Comparison of ENCODE assay signal across 2 cellular contexts in the genomic region with DNA sequence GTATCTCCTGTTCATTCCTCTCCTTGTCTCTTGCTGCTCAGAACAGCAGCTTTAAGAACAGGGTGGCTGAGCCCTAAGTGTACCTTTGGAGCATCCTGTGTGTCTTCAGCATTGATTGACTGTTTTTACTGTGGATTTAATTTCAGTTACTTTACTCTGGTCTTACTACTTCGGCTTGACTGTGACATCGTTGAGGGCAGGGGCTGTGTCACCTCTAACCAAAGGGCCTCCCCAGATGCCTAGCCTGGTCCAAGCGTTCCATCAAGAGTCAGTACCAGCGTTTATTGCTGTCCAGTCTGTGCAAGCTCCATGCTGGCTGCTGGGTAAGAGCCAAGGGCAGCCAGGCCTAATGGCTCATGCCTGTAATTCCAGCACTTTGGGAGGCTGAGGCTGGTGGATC.
TF ChIP-seq lines count a peak whose summit lies in the region.

No MANE protein-coding gene starts in this region.

TF ChIP-seq in WTC11, 78 proteins besides CTCF, POLR2A, EP300 and RAD21:
- no peak for TF ChIP-seq TCF7 (CRISPR knock-in tag; IDR thresholded peaks at IDR 0.05; ENCODE audit: low read depth)
- TF ChIP-seq, protein P1, sequence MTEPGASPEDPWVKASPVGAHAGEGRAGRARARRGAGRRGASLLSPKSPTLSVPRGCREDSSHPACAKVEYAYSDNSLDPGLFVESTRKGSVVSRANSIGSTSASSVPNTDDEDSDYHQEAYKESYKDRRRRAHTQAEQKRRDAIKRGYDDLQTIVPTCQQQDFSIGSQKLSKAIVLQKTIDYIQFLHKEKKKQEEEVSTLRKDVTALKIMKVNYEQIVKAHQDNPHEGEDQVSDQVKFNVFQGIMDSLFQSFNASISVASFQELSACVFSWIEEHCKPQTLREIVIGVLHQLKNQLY (CRISPR knock-in tag; IDR thresholded peaks at IDR 0.05): no peak
- TF ChIP-seq SMAD3 (CRISPR knock-in tag; IDR thresholded peaks at IDR 0.05; ENCODE audit: borderline replicate concordance): no peak
- no peak for TF ChIP-seq NR1H2 (CRISPR knock-in tag; IDR thresholded peaks at IDR 0.05)
- TF ChIP-seq GTF2I (CRISPR knock-in tag; conservative IDR thresholded peaks at IDR 0.05): no peak
- no peak for TF ChIP-seq ZNF263 (CRISPR knock-in tag; IDR thresholded peaks at IDR 0.05; ENCODE audit: low read depth)
- TF ChIP-seq GABPB1 (CRISPR knock-in tag; IDR thresholded peaks at IDR 0.05): no peak
- TF ChIP-seq NR3C1 (CRISPR knock-in tag; conservative IDR thresholded peaks at IDR 0.05; ENCODE audit: low read depth): no peak
- TF ChIP-seq SMAD4 (CRISPR knock-in tag; IDR thresholded peaks at IDR 0.05): no peak
- no peak for TF ChIP-seq MXD4 (CRISPR knock-in tag; IDR thresholded peaks at IDR 0.05; ENCODE audit: borderline replicate concordance)
- TF ChIP-seq, protein P2, sequence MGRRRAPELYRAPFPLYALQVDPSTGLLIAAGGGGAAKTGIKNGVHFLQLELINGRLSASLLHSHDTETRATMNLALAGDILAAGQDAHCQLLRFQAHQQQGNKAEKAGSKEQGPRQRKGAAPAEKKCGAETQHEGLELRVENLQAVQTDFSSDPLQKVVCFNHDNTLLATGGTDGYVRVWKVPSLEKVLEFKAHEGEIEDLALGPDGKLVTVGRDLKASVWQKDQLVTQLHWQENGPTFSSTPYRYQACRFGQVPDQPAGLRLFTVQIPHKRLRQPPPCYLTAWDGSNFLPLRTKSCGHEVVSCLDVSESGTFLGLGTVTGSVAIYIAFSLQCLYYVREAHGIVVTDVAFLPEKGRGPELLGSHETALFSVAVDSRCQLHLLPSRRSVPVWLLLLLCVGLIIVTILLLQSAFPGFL (CRISPR knock-in tag; IDR thresholded peaks at IDR 0.05; ENCODE audit: borderline replicate concordance): no peak
- TF ChIP-seq, protein P3, sequence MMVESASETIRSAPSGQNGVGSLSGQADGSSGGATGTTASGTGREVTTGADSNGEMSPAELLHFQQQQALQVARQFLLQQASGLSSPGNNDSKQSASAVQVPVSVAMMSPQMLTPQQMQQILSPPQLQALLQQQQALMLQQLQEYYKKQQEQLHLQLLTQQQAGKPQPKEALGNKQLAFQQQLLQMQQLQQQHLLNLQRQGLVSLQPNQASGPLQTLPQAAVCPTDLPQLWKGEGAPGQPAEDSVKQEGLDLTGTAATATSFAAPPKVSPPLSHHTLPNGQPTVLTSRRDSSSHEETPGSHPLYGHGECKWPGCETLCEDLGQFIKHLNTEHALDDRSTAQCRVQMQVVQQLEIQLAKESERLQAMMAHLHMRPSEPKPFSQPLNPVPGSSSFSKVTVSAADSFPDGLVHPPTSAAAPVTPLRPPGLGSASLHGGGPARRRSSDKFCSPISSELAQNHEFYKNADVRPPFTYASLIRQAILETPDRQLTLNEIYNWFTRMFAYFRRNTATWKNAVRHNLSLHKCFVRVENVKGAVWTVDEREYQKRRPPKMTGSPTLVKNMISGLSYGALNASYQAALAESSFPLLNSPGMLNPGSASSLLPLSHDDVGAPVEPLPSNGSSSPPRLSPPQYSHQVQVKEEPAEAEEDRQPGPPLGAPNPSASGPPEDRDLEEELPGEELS (CRISPR knock-in tag; IDR thresholded peaks at IDR 0.05): no peak
- TF ChIP-seq JAZF1 (CRISPR knock-in tag; IDR thresholded peaks at IDR 0.05): no peak
- TF ChIP-seq, protein P4, sequence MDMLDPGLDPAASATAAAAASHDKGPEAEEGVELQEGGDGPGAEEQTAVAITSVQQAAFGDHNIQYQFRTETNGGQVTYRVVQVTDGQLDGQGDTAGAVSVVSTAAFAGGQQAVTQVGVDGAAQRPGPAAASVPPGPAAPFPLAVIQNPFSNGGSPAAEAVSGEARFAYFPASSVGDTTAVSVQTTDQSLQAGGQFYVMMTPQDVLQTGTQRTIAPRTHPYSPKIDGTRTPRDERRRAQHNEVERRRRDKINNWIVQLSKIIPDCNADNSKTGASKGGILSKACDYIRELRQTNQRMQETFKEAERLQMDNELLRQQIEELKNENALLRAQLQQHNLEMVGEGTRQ (CRISPR knock-in tag; IDR thresholded peaks at IDR 0.05): no peak
- no peak for TF ChIP-seq OVOL2 (CRISPR knock-in tag; IDR thresholded peaks at IDR 0.05; ENCODE audit: borderline replicate concordance)
- TF ChIP-seq ZNF121 (CRISPR knock-in tag; IDR thresholded peaks at IDR 0.05): no peak

TF ChIP-seq in HepG2, 621 proteins besides CTCF, POLR2A, EP300 and RAD21:
- TF ChIP-seq MTA1 (CRISPR knock-in tag; IDR thresholded peaks at IDR 0.05; ENCODE audit: borderline replicate concordance): no peak
- TF ChIP-seq ZFYVE20 (CRISPR knock-in tag; IDR thresholded peaks at IDR 0.05; ENCODE audit: borderline replicate concordance, low read depth): no peak
- no peak for TF ChIP-seq DNMT1 (CRISPR knock-in tag; IDR thresholded peaks at IDR 0.05)
- no peak for TF ChIP-seq ZIK1 (CRISPR knock-in tag; IDR thresholded peaks at IDR 0.05; ENCODE audit: borderline replicate concordance, low read depth)
- TF ChIP-seq BRCA1 (CRISPR knock-in tag; IDR thresholded peaks at IDR 0.05): no peak
- TF ChIP-seq, protein P5, sequence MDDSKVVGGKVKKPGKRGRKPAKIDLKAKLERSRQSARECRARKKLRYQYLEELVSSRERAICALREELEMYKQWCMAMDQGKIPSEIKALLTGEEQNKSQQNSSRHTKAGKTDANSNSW (CRISPR knock-in tag; IDR thresholded peaks at IDR 0.05; ENCODE audit: borderline replicate concordance): no peak
